In genomic region chr9:93059097-93059959, GRCh38 we compare ENCODE assay signal across 8 cellular contexts. TPM values are rescaled to one million over a fixed set of nuclear protein-coding genes. Genes with fewer than 3 reads are reported as not detected.
DNase-seq lines count a peak whose midpoint lies in the region; ATAC-seq, FAIRE-seq and TF ChIP-seq lines count a peak whose summit lies in the region.

No MANE protein-coding gene starts in this region.

- in situ Hi-C loops in GM13977 (cut with MboI; ENCODE audit: low pct_unique_long_range_greater_than_20kb, low sequenced_read_pairs, unreplicated experiment) = no loop called here

- peak overlapping the region; percentile 35 for H3K4me2 ChIP-seq in keratinocyte (ENCODE audit: control insufficient read depth, extremely low read depth, insufficient read depth, low read depth, low read length)

- H3K9me3 ChIP-seq in keratinocyte (ENCODE audit: control insufficient read depth, low read depth, low read length) (no peaks in the 10 kb centered on the region), testis (no peaks in the 10 kb centered on the region)

- peaks cover 17% of the 10 kb centered on the region for H3K27me3 ChIP-seq in keratinocyte (ENCODE audit: control insufficient read depth, extremely low read depth, insufficient read depth, low read length)
- H3K27me3 ChIP-seq in testis = no peaks in the 10 kb centered on the region

- no peaks in the 10 kb centered on the region for H3K9me3 Mint-ChIP-seq in activated T-helper 17 cell treated with anti-CD3 and anti-CD28 coated beads, Interleukin-2, amount 50 U/mL, for 72 hours

- peak; percentile 13 for ATAC-seq in HG03565 (IDR thresholded peaks at IDR 0.05; ENCODE audit: unreplicated experiment)
- ATAC-seq in activated T-helper 17 cell treated with anti-CD3 and anti-CD28 coated beads, Interleukin-2, amount 50 U/mL, for 72 hours (replicated peaks) = peak; percentile 25

- H3K27ac Mint-ChIP-seq in activated T-helper 17 cell treated with anti-CD3 and anti-CD28 coated beads, Interleukin-2, amount 50 U/mL, for 72 hours = peak overlapping the region; percentile 94

- FAIRE-seq in keratinocyte (lab: Jason Lieb, UNC) = no peak

- H3K79me2 ChIP-seq in keratinocyte (ENCODE audit: control insufficient read depth, insufficient read depth, low read length) = no peaks in the 10 kb centered on the region

- no peaks in the 10 kb centered on the region for H4K20me1 ChIP-seq in keratinocyte (ENCODE audit: control insufficient read depth, extremely low read depth, insufficient read depth, low read length)

- H3K27me3 Mint-ChIP-seq in activated T-helper 17 cell treated with anti-CD3 and anti-CD28 coated beads, Interleukin-2, amount 50 U/mL, for 72 hours = no peaks in the 10 kb centered on the region

- H3K4me1 Mint-ChIP-seq in activated T-helper 17 cell treated with anti-CD3 and anti-CD28 coated beads, Interleukin-2, amount 50 U/mL, for 72 hours = peaks cover 31% of the 10 kb centered on the region

- H2AFZ ChIP-seq in keratinocyte (ENCODE audit: control insufficient read depth, low read length) = no peak overlapping the region

- peaks cover 18% of the 10 kb centered on the region for H3K36me3 Mint-ChIP-seq in activated T-helper 17 cell treated with anti-CD3 and anti-CD28 coated beads, Interleukin-2, amount 50 U/mL, for 72 hours (ENCODE audit: low read depth)

- TF ChIP-seq CTCF in GM13977 (IDR thresholded peaks at IDR 0.05; ENCODE audit: extremely low read depth, insufficient read depth, missing control alignments) = no peak
- no peak for TF ChIP-seq CTCF in keratinocyte (optimal IDR thresholded peaks at IDR 0.05 in 1 of 3, IDR thresholded peaks at IDR 0.05 in 1 of 3, conservative IDR thresholded peaks at IDR 0.05 in 1 of 3; ENCODE audit: extremely low read depth in 1 of 3, insufficient read depth in 2 of 3, low read length in 3 of 3)
- no peak for TF ChIP-seq CTCF in testis (IDR thresholded peaks at IDR 0.05)

- H3K36me3 ChIP-seq in keratinocyte (ENCODE audit: control insufficient read depth in 2 of 2, extremely low read depth in 1 of 2, insufficient read depth in 2 of 2, low read length in 2 of 2) = no peaks in the 10 kb centered on the region
- no peaks in the 10 kb centered on the region for H3K36me3 ChIP-seq in testis (ENCODE audit: low read depth, missing control alignments)

- no peak overlapping the region for H3K9ac ChIP-seq in keratinocyte (ENCODE audit: control insufficient read depth, extremely low read depth, insufficient read depth, low read length)

- dilution Hi-C loops in keratinocyte (cut with MboI; ENCODE audit: extremely low pct_ligation_motif_present, low sequenced_read_pairs) = no loop called here

- 21 to 42% methylated on average over 11 to 46 of the region's 46 CpGs for WGBS in testis, 2 donors

- DNase-seq in GM13977 (ENCODE audit: low spot score) = peak; percentile 56
- DNase-seq in keratinocyte (ENCODE audit: low read depth, low spot score) = no peak
- no peak for DNase-seq in testis
- DNase-seq in NCI-H2196 treated with DMSO at 0.1 percent for 48 hours (lab: John Stamatoyannopoulos, UW; ENCODE audit: unreplicated experiment) = no peak
- no peak for DNase-seq in ecto neural progenitor cell (ENCODE audit: low spot score)
- no peak for DNase-seq in 8988T

- no peaks in the 10 kb centered on the region for H3K4me1 ChIP-seq in keratinocyte (ENCODE audit: control insufficient read depth, extremely low read depth, insufficient read depth, low read length)
- peaks cover 34% of the 10 kb centered on the region for H3K4me1 ChIP-seq in testis

- TF ChIP-seq POLR2A in testis (IDR thresholded peaks at IDR 0.05) = no peak

- H3K27ac ChIP-seq in keratinocyte (ENCODE audit: control insufficient read depth, insufficient read depth, low read length) = no peak overlapping the region
- H3K27ac ChIP-seq in testis = peak overlapping the region; percentile 54 to 80

- H3K4me3 ChIP-seq in keratinocyte (ENCODE audit: control insufficient read depth in 2 of 3, extremely low read depth in 1 of 3, insufficient read depth in 2 of 3, low read depth in 1 of 3, low read length in 3 of 3) (peak overlapping the region in 2 of 3 experiments; percentile 26 to 36), testis (peak overlapping the region; percentile 58 to 81)

- H3K9me1 ChIP-seq in keratinocyte (ENCODE audit: control insufficient read depth, extremely low read depth, insufficient read depth, low read length) = no peaks in the 10 kb centered on the region

- peak overlapping the region; percentile 94 for H3K4me3 Mint-ChIP-seq in activated T-helper 17 cell treated with anti-CD3 and anti-CD28 coated beads, Interleukin-2, amount 50 U/mL, for 72 hours

- intact Hi-C loops in testis (cut with DNase I; ENCODE audit: low total_unique reads) = no loop called here

RNA-seq across cellular contexts. Expression of gene SUSD3, which starts 0.8 kb away (rescaled TPM):
- total RNA-seq in activated T-helper 17 cell treated with anti-CD3 and anti-CD28 coated beads, Interleukin-2, amount 50 U/mL, for 72 hours = 10 to 100 TPM; 45.4 to 68.4 TPM
- 0.20 to 0.37 TPM in 2 of 3 replicates, not detected in the other for polyA plus RNA-seq in keratinocyte
- not detected for polyA plus RNA-seq in keratinocyte (2011; ENCODE audit: low read depth)
- polyA plus RNA-seq in keratinocyte (2011; cell fraction: cytosol; rRNA removed) = 0.18 and 0.19 TPM in 2 replicates
- polyA plus RNA-seq in keratinocyte (2011; cell fraction: nucleus; rRNA removed) = not detected in 2 replicates
- not detected in 2 replicates for polyA plus RNA-seq in keratinocyte (2012; ENCODE audit: low replicate concordance)
- polyA minus RNA-seq in keratinocyte = 0.32 TPM in 1 of 3 replicates, not detected in the others
- polyA minus RNA-seq in keratinocyte (2011; cell fraction: cytosol; rRNA and poly(A)+ RNA removed) = not detected
- polyA minus RNA-seq in keratinocyte (2011; cell fraction: nucleus; rRNA and poly(A)+ RNA removed) = not detected in 2 replicates
- total RNA-seq in testis = 100 to 1,000 TPM; 282 to 537 TPM
- 172 TPM for polyA plus RNA-seq in testis (ENCODE audit: insufficient read depth, low read depth, low replicate concordance)

RNA-seq across cellular contexts. Expression of gene CARD19, which starts 36.7 kb away (rescaled TPM):
- 10 to 100 TPM; 83.6 to 87.3 TPM for total RNA-seq in activated T-helper 17 cell treated with anti-CD3 and anti-CD28 coated beads, Interleukin-2, amount 50 U/mL, for 72 hours
- polyA plus RNA-seq in keratinocyte = 30.8 to 67.4 TPM (median 36.7 TPM) in 3 replicates
- polyA plus RNA-seq in keratinocyte (2011; ENCODE audit: low read depth) = 2.9 TPM
- 23.3 and 66.3 TPM in 2 replicates for polyA plus RNA-seq in keratinocyte (2011; cell fraction: cytosol; rRNA removed)
- polyA plus RNA-seq in keratinocyte (2011; cell fraction: nucleus; rRNA removed) = 37.0 and 49.3 TPM in 2 replicates
- 17.6 and 45.3 TPM in 2 replicates for polyA plus RNA-seq in keratinocyte (2012; ENCODE audit: low replicate concordance)
- polyA minus RNA-seq in keratinocyte = 12.3 to 46.8 TPM (median 18.6 TPM) in 3 replicates
- polyA minus RNA-seq in keratinocyte (2011; cell fraction: cytosol; rRNA and poly(A)+ RNA removed) = 59.5 TPM
- polyA minus RNA-seq in keratinocyte (2011; cell fraction: nucleus; rRNA and poly(A)+ RNA removed) = 14.5 and 15.4 TPM in 2 replicates
- 100 to 1,000 TPM; 138 to 147 TPM for total RNA-seq in testis
- polyA plus RNA-seq in testis (ENCODE audit: insufficient read depth, low read depth, low replicate concordance) = 99.4 TPM

Comparison
In these comparisons a context has a peak if more than half of its experiments do, and no peak if none do; other contexts are left out.
1. RNA of gene SUSD3, which starts 0.8 kb away (total RNA-seq): 282 to 537 TPM in testis; 45.4 to 68.4 TPM in activated T-helper 17 cell treated with anti-CD3 and anti-CD28 coated beads, Interleukin-2, amount 50 U/mL, for 72 hours; every median in the first group is over 4 times any median in the second.